In the genomic region with DNA sequence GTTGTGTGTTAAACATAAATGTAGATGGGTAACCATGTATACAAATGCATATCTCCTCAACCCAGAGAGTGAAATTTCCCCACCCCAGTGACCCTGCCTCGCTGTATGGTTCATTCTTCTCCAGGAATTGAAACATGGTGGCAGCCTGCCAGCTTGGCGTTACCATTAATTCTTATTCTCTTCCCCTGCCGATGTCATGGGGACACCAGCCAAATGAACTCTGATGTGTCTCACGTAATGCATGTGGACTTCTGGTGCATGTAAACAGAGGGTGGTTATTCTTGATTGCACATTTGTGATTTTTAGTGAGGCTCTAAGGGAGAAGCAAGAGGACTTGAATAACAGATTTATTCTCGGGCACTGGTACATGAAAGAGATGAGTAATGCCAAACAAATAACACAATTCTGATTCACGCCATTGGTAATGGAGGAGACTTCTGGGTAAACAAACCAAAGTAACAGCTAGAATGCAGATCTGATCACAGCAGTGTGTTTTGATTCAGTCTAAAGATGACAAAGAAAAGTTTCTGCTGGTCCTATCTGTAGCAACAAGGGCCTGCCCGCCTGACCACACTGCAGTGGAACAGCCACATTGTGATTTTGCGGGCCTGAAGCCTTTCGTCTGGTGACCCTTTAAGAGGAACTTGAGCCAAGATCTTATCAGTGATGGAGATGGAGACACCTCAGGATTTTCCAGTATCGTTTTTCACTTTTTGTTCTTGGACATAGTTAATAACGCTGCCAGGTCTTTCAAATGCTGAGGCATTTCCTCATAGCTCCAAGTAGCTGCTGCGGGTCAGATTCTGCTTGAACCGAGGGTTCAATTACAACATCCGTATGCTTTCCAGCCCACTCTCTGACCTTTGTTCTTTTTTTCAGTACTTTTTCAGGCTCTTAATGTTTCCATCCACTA, we compare ENCODE assay signal across 1 cellular context.
TF ChIP-seq lines count a peak whose summit lies in the region.

No MANE protein-coding gene starts in this region.

TF ChIP-seq in HepG2, 621 proteins besides CTCF, POLR2A, EP300 and RAD21 (continued from another document and continues in another):
- TF ChIP-seq NR2F2 (IDR thresholded peaks at IDR 0.05; ENCODE audit: borderline replicate concordance, low read depth) (peak; percentile 49; the same call in 1 of the 2 replicates), MED13 (CRISPR knock-in tag; IDR thresholded peaks at IDR 0.05) (no peak), ZEB1 (IDR thresholded peaks at IDR 0.05; ENCODE audit: insufficient replicate concordance, low read depth) (no peak), SMAD9 (CRISPR knock-in tag; IDR thresholded peaks at IDR 0.05) (no peak), TEAD3 (CRISPR knock-in tag; optimal IDR thresholded peaks at IDR 0.05; ENCODE audit: borderline replicate concordance) (peak; percentile 35), MAF1 (CRISPR knock-in tag; IDR thresholded peaks at IDR 0.05; ENCODE audit: borderline replicate concordance) (no peak), ZIK1 (CRISPR knock-in tag; IDR thresholded peaks at IDR 0.05; ENCODE audit: borderline replicate concordance, low read depth) (0 out of 2 replicates have a peak, but pooled peaks have one; percentile 42), ZNF441 (CRISPR knock-in tag; IDR thresholded peaks at IDR 0.05; ENCODE audit: borderline replicate concordance) (no peak), ZNF431 (CRISPR knock-in tag; IDR thresholded peaks at IDR 0.05; ENCODE audit: borderline replicate concordance, low read depth) (no peak; the same call in 1 of the 2 replicates), MAFK (conservative IDR thresholded peaks at IDR 0.05 in 1 of 2, IDR thresholded peaks at IDR 0.05 in 1 of 2; ENCODE audit: low read length in 2 of 2) (0 out of 4 replicates have a peak, but pooled peaks of 1 of the 2 experiments have one; percentile 11), ZBTB3 (CRISPR knock-in tag; IDR thresholded peaks at IDR 0.05; ENCODE audit: borderline replicate concordance, low read depth) (no peak), GABPA (IDR thresholded peaks at IDR 0.05; ENCODE audit: low read depth, low read length) (no peak), GABPA (CRISPR knock-in tag; IDR thresholded peaks at IDR 0.05; ENCODE audit: low read depth) (peak; percentile 41; the same call in 1 of the 2 replicates), SALL2 (CRISPR knock-in tag; IDR thresholded peaks at IDR 0.05) (no peak), ZNF350 (CRISPR knock-in tag; IDR thresholded peaks at IDR 0.05; ENCODE audit: borderline replicate concordance, low read depth) (peak; percentile 40; the same call in 1 of the 2 replicates), KLF9 (CRISPR knock-in tag; IDR thresholded peaks at IDR 0.05; ENCODE audit: low read depth) (no peak), HES4 (CRISPR knock-in tag; IDR thresholded peaks at IDR 0.05; ENCODE audit: borderline replicate concordance) (no peak), SAP130 (CRISPR knock-in tag; IDR thresholded peaks at IDR 0.05; ENCODE audit: low read depth) (peak; percentile 84), ZNF7 (CRISPR knock-in tag; IDR thresholded peaks at IDR 0.05) (no peak), KMT2A (CRISPR knock-in tag; IDR thresholded peaks at IDR 0.05) (0 out of 2 replicates have a peak, but pooled peaks have one; percentile 22), ARNT2 (CRISPR knock-in tag; IDR thresholded peaks at IDR 0.05; ENCODE audit: low read depth) (peak; percentile 45; the same call in 1 of the 2 replicates), ZNF343 (CRISPR knock-in tag; IDR thresholded peaks at IDR 0.05) (no peak), ZNF317 (CRISPR knock-in tag; IDR thresholded peaks at IDR 0.05) (0 out of 2 replicates have a peak, but pooled peaks have one; percentile 71), RBM22 (optimal IDR thresholded peaks at IDR 0.05; ENCODE audit: low read length) (no peak)
- TF ChIP-seq, protein P1, sequence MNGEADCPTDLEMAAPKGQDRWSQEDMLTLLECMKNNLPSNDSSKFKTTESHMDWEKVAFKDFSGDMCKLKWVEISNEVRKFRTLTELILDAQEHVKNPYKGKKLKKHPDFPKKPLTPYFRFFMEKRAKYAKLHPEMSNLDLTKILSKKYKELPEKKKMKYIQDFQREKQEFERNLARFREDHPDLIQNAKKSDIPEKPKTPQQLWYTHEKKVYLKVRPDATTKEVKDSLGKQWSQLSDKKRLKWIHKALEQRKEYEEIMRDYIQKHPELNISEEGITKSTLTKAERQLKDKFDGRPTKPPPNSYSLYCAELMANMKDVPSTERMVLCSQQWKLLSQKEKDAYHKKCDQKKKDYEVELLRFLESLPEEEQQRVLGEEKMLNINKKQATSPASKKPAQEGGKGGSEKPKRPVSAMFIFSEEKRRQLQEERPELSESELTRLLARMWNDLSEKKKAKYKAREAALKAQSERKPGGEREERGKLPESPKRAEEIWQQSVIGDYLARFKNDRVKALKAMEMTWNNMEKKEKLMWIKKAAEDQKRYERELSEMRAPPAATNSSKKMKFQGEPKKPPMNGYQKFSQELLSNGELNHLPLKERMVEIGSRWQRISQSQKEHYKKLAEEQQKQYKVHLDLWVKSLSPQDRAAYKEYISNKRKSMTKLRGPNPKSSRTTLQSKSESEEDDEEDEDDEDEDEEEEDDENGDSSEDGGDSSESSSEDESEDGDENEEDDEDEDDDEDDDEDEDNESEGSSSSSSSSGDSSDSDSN (CRISPR knock-in tag; IDR thresholded peaks at IDR 0.05) = no peak
- TF ChIP-seq, protein P2, sequence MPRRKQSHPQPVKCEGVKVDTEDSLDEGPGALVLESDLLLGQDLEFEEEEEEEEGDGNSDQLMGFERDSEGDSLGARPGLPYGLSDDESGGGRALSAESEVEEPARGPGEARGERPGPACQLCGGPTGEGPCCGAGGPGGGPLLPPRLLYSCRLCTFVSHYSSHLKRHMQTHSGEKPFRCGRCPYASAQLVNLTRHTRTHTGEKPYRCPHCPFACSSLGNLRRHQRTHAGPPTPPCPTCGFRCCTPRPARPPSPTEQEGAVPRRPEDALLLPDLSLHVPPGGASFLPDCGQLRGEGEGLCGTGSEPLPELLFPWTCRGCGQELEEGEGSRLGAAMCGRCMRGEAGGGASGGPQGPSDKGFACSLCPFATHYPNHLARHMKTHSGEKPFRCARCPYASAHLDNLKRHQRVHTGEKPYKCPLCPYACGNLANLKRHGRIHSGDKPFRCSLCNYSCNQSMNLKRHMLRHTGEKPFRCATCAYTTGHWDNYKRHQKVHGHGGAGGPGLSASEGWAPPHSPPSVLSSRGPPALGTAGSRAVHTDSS (CRISPR knock-in tag; conservative IDR thresholded peaks at IDR 0.05) = no peak
- TF ChIP-seq, protein P3, sequence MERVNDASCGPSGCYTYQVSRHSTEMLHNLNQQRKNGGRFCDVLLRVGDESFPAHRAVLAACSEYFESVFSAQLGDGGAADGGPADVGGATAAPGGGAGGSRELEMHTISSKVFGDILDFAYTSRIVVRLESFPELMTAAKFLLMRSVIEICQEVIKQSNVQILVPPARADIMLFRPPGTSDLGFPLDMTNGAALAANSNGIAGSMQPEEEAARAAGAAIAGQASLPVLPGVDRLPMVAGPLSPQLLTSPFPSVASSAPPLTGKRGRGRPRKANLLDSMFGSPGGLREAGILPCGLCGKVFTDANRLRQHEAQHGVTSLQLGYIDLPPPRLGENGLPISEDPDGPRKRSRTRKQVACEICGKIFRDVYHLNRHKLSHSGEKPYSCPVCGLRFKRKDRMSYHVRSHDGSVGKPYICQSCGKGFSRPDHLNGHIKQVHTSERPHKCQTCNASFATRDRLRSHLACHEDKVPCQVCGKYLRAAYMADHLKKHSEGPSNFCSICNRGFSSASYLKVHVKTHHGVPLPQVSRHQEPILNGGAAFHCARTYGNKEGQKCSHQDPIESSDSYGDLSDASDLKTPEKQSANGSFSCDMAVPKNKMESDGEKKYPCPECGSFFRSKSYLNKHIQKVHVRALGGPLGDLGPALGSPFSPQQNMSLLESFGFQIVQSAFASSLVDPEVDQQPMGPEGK (CRISPR knock-in tag; IDR thresholded peaks at IDR 0.05) = no peak
- TF ChIP-seq, protein P4, sequence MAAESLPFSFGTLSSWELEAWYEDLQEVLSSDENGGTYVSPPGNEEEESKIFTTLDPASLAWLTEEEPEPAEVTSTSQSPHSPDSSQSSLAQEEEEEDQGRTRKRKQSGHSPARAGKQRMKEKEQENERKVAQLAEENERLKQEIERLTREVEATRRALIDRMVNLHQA (CRISPR knock-in tag; IDR thresholded peaks at IDR 0.05) = no peak
- TF ChIP-seq, protein P5, sequence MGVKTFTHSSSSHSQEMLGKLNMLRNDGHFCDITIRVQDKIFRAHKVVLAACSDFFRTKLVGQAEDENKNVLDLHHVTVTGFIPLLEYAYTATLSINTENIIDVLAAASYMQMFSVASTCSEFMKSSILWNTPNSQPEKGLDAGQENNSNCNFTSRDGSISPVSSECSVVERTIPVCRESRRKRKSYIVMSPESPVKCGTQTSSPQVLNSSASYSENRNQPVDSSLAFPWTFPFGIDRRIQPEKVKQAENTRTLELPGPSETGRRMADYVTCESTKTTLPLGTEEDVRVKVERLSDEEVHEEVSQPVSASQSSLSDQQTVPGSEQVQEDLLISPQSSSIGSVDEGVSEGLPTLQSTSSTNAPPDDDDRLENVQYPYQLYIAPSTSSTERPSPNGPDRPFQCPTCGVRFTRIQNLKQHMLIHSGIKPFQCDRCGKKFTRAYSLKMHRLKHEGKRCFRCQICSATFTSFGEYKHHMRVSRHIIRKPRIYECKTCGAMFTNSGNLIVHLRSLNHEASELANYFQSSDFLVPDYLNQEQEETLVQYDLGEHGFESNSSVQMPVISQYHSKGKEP (CRISPR knock-in tag; IDR thresholded peaks at IDR 0.05) = no peak
- TF ChIP-seq, protein P6, sequence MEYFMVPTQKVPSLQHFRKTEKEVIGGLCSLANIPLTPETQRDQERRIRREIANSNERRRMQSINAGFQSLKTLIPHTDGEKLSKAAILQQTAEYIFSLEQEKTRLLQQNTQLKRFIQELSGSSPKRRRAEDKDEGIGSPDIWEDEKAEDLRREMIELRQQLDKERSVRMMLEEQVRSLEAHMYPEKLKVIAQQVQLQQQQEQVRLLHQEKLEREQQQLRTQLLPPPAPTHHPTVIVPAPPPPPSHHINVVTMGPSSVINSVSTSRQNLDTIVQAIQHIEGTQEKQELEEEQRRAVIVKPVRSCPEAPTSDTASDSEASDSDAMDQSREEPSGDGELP (IDR thresholded peaks at IDR 0.05; ENCODE audit: borderline replicate concordance, low read depth) = peak; percentile 6; the same call in 1 of the 2 replicates
- TF ChIP-seq, protein P7, sequence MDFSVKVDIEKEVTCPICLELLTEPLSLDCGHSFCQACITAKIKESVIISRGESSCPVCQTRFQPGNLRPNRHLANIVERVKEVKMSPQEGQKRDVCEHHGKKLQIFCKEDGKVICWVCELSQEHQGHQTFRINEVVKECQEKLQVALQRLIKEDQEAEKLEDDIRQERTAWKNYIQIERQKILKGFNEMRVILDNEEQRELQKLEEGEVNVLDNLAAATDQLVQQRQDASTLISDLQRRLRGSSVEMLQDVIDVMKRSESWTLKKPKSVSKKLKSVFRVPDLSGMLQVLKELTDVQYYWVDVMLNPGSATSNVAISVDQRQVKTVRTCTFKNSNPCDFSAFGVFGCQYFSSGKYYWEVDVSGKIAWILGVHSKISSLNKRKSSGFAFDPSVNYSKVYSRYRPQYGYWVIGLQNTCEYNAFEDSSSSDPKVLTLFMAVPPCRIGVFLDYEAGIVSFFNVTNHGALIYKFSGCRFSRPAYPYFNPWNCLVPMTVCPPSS (IDR thresholded peaks at IDR 0.05) = no peak
- TF ChIP-seq, protein P8, sequence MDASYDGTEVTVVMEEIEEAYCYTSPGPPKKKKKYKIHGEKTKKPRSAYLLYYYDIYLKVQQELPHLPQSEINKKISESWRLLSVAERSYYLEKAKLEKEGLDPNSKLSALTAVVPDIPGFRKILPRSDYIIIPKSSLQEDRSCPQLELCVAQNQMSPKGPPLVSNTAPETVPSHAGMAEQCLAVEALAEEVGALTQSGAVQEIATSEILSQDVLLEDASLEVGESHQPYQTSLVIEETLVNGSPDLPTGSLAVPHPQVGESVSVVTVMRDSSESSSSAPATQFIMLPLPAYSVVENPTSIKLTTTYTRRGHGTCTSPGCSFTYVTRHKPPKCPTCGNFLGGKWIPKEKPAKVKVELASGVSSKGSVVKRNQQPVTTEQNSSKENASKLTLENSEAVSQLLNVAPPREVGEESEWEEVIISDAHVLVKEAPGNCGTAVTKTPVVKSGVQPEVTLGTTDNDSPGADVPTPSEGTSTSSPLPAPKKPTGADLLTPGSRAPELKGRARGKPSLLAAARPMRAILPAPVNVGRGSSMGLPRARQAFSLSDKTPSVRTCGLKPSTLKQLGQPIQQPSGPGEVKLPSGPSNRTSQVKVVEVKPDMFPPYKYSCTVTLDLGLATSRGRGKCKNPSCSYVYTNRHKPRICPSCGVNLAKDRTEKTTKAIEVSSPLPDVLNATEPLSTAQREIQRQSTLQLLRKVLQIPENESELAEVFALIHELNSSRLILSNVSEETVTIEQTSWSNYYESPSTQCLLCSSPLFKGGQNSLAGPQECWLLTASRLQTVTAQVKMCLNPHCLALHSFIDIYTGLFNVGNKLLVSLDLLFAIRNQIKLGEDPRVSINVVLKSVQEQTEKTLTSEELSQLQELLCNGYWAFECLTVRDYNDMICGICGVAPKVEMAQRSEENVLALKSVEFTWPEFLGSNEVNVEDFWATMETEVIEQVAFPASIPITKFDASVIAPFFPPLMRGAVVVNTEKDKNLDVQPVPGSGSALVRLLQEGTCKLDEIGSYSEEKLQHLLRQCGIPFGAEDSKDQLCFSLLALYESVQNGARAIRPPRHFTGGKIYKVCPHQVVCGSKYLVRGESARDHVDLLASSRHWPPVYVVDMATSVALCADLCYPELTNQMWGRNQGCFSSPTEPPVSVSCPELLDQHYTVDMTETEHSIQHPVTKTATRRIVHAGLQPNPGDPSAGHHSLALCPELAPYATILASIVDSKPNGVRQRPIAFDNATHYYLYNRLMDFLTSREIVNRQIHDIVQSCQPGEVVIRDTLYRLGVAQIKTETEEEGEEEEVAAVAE (CRISPR knock-in tag; IDR thresholded peaks at IDR 0.05; ENCODE audit: borderline replicate concordance) = peak; percentile 54
- TF ChIP-seq, protein P9, sequence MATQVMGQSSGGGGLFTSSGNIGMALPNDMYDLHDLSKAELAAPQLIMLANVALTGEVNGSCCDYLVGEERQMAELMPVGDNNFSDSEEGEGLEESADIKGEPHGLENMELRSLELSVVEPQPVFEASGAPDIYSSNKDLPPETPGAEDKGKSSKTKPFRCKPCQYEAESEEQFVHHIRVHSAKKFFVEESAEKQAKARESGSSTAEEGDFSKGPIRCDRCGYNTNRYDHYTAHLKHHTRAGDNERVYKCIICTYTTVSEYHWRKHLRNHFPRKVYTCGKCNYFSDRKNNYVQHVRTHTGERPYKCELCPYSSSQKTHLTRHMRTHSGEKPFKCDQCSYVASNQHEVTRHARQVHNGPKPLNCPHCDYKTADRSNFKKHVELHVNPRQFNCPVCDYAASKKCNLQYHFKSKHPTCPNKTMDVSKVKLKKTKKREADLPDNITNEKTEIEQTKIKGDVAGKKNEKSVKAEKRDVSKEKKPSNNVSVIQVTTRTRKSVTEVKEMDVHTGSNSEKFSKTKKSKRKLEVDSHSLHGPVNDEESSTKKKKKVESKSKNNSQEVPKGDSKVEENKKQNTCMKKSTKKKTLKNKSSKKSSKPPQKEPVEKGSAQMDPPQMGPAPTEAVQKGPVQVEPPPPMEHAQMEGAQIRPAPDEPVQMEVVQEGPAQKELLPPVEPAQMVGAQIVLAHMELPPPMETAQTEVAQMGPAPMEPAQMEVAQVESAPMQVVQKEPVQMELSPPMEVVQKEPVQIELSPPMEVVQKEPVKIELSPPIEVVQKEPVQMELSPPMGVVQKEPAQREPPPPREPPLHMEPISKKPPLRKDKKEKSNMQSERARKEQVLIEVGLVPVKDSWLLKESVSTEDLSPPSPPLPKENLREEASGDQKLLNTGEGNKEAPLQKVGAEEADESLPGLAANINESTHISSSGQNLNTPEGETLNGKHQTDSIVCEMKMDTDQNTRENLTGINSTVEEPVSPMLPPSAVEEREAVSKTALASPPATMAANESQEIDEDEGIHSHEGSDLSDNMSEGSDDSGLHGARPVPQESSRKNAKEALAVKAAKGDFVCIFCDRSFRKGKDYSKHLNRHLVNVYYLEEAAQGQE (IDR thresholded peaks at IDR 0.05; ENCODE audit: borderline replicate concordance in 1 of 2, low read depth in 1 of 2, low read length in 2 of 2) = no peak
